Comparison of ENCODE assay signal across 7 cellular contexts in genomic region chr7:21344900-21345299, GRCh38.
DNase-seq lines count a peak whose midpoint lies in the region; ATAC-seq, FAIRE-seq and TF ChIP-seq lines count a peak whose summit lies in the region.
"Not testable (repeated sequence)": the region's sequence is repeated elsewhere in the genome, so short reads cannot be mapped to it uniquely, and the experiment has no call there.

No MANE protein-coding gene starts in this region.

- TF ChIP-seq CTCF in GM12878 (IDR thresholded peaks at IDR 0.05 in 2 of 3, conservative IDR thresholded peaks at IDR 0.05 in 1 of 3; ENCODE audit: control insufficient read depth in 2 of 3, extremely low read depth in 1 of 3, insufficient read depth in 1 of 3, low read depth in 3 of 3, low read length in 3 of 3), result not testable (repeated sequence)

- not testable (repeated sequence) for H3K27me3 ChIP-seq in Karpas-422 (ENCODE audit: low read length); GM12878 (replicated peaks in 1 of 2; ENCODE audit: control insufficient read depth in 2 of 2, insufficient read depth in 2 of 2, low read length in 1 of 2); neuronal stem cell (ENCODE audit: control insufficient read depth in 3 of 3, insufficient read depth in 3 of 3, low read depth in 1 of 3, low read length in 3 of 3)

- TF ChIP-seq EP300 in GM12878 (IDR thresholded peaks at IDR 0.05; ENCODE audit: borderline replicate concordance in 1 of 2, control insufficient read depth in 1 of 2, low read depth in 2 of 2, low read length in 2 of 2), result not testable (repeated sequence)

- H3K4me1 ChIP-seq in Karpas-422 (ENCODE audit: low read length), result not testable (repeated sequence)
- H3K4me1 ChIP-seq in GM12878 (ENCODE audit: control insufficient read depth, insufficient read depth, low read length) (peaks cover 27% of the 10 kb centered on the region), neuronal stem cell (ENCODE audit: control insufficient read depth in 2 of 2, insufficient read depth in 1 of 2, low read depth in 1 of 2, low read length in 2 of 2) (peaks cover 0 to 10% of the 10 kb centered on the region in 2 donors)

- H3K18ac ChIP-seq in neuronal stem cell (ENCODE audit: low read length), result peak overlapping the region; percentile 71

- not testable (repeated sequence) for BruUV-seq in GM12878 (replicated peaks; lab: Mats Ljungman, UMichigan)

- not testable (repeated sequence) for H3K4me2 ChIP-seq in Karpas-422 (ENCODE audit: low read depth, low read length, poor library complexity, severe bottlenecking); GM12878 (ENCODE audit: control insufficient read depth, insufficient read depth); neuronal stem cell (ENCODE audit: insufficient read depth, low read length, poor library complexity, severe bottlenecking)

- peak overlapping the region; percentile 54 for H2BK15ac ChIP-seq in neuronal stem cell (ENCODE audit: low read length)

- FAIRE-seq in GM12878 (lab: Jason Lieb, UNC), result not testable (repeated sequence)

- not testable (repeated sequence) for H3K27ac ChIP-seq in Karpas-422 (ENCODE audit: low read length); neuronal stem cell (replicated peaks; ENCODE audit: low read length)
- H3K27ac ChIP-seq in GM12878 (ENCODE audit: control insufficient read depth, insufficient read depth), result peak overlapping the region; percentile 83

- not testable (repeated sequence) for H3K9ac ChIP-seq in Karpas-422 (ENCODE audit: low read length); GM12878 (ENCODE audit: control insufficient read depth, insufficient read depth, low read length); neuronal stem cell (ENCODE audit: low read depth, low read length, poor library complexity)

- H3K14ac ChIP-seq in neuronal stem cell (ENCODE audit: low read length), result peak overlapping the region; percentile 71

- not testable (repeated sequence) for H3K23ac ChIP-seq in neuronal stem cell (ENCODE audit: low read depth, low read length, poor library complexity)

- peak overlapping the region; percentile 53 for H2BK5ac ChIP-seq in neuronal stem cell (ENCODE audit: low read length)

- H2BK12ac ChIP-seq in neuronal stem cell (ENCODE audit: low read length), result not testable (repeated sequence)

- SMC1A ChIA-PET in GM12878 (lab: Charles Lee; ENCODE audit: uncharacterized antibody, unreplicated experiment), result interaction anchor here (0.7 to 4.4 kb wide), 18 partner anchors 8 to 139 kb away, joined by 3 to 34 read pairs (median 5); no protein-coding TSS in a partner anchor

- DNase-seq in Daoy (ENCODE audit: low read depth) (peak; percentile 32), Karpas-422 (peak; percentile 25)
- DNase-seq in GM12878 (ENCODE audit: low read depth, low spot score); left colon; neuronal stem cell (ENCODE audit: low spot score): not testable (repeated sequence)

- H4K20me1 ChIP-seq in Karpas-422 (ENCODE audit: insufficient read depth, low read depth, low read length); GM12878 (ENCODE audit: control insufficient read depth, insufficient read depth): not testable (repeated sequence)

- in situ Hi-C loops in GM12878 (cut with MboI), result not testable (repeated sequence)

- 53% methylated on average over 7 of the region's 7 CpGs for WGBS in GM12878 (ENCODE audit: insufficient coverage, insufficient replicate concordance, low lambda C conversion rate, missing lambda C conversion rate)
- no CpG with 5 or more reads among the region's 7 CpGs for WGBS in neuronal stem cell (ENCODE audit: extremely low coverage in 2 of 2, insufficient read length in 2 of 2, insufficient replicate concordance in 1 of 2), 2 donors

- not testable (repeated sequence) for H2AFZ ChIP-seq in Karpas-422 (ENCODE audit: low read length); neuronal stem cell (ENCODE audit: low read length)
- H2AFZ ChIP-seq in GM12878 (ENCODE audit: control insufficient read depth, low read depth, low read length), result peak overlapping the region; percentile 54; the same call in 1 of the 2 replicates

- not testable (repeated sequence) for TF ChIP-seq RAD21 in GM12878 (IDR thresholded peaks at IDR 0.05; ENCODE audit: insufficient read depth, low read depth, low read length)

- intact Hi-C loops in GM12878 (cut with micrococcal nuclease; ENCODE audit: unreplicated experiment); left colon (cut with DNase I, micrococcal nuclease): not testable (repeated sequence)

- H3K9me2 ChIP-seq in Karpas-422 (replicated peaks; ENCODE audit: insufficient read depth, low read length), result not testable (repeated sequence)

- POLR2A ChIA-PET in GM12878 (lab: Charles Lee), result interaction anchor here (1.0 to 1.7 kb wide), 4 partner anchors 8 to 84 kb away, joined by 3 to 5 read pairs (median 4); no protein-coding TSS in a partner anchor

- RAD21 ChIA-PET in GM12878 (lab: Charles Lee; ENCODE audit: unreplicated experiment), result interaction anchor here (0.7 to 2.4 kb wide), 15 partner anchors 8 to 88 kb away, joined by 3 to 18 read pairs (median 5); partner anchors contain the start of gene SP4

- not testable (repeated sequence) for H3K4me3 ChIP-seq in Karpas-422 (ENCODE audit: low read length); GM12878; neuronal stem cell (ENCODE audit: low read length in 2 of 2)

- H2BK120ac ChIP-seq in neuronal stem cell (ENCODE audit: low read depth, low read length), result not testable (repeated sequence)

- not testable (repeated sequence) for H4K91ac ChIP-seq in neuronal stem cell (ENCODE audit: low read depth, low read length, poor library complexity)

- H3K4ac ChIP-seq in neuronal stem cell (ENCODE audit: low read length), result not testable (repeated sequence)

- not testable (repeated sequence) for TF ChIP-seq POLR2A in GM12878 (IDR thresholded peaks at IDR 0.05; ENCODE audit: low read depth, low read length)

- ATAC-seq in GM18511 (IDR thresholded peaks at IDR 0.05; ENCODE audit: unreplicated experiment) (peak; percentile 25), HG02798 (IDR thresholded peaks at IDR 0.05; ENCODE audit: poor library complexity, unreplicated experiment) (peak; percentile 6), GM12878 (peak; percentile 36; the same call in 2 of the 3 replicates), left colon (peak; percentile 71)

- H3K9me3 ChIP-seq in Karpas-422 (ENCODE audit: low read length); GM12878 (replicated peaks; ENCODE audit: control insufficient read depth, insufficient read depth, low read length); neuronal stem cell (replicated peaks in 1 of 2; ENCODE audit: control insufficient read depth in 2 of 2, insufficient read depth in 1 of 2, low read depth in 1 of 2, low read length in 2 of 2): not testable (repeated sequence)

- CTCF ChIA-PET in GM12878 (lab: Yijun Ruan, JAX), result interaction anchor here (0.9 to 1.8 kb wide), 7 partner anchors 12 to 89 kb away, joined by 3 to 6 read pairs (median 4); no protein-coding TSS in a partner anchor

- not testable (repeated sequence) for H2AK5ac ChIP-seq in neuronal stem cell (ENCODE audit: low read depth, low read length)

- not testable (repeated sequence) for H3K36me3 ChIP-seq in Karpas-422 (ENCODE audit: insufficient read depth, low read length); GM12878 (ENCODE audit: control insufficient read depth in 2 of 2, insufficient read depth in 2 of 2, low read length in 1 of 2); neuronal stem cell (replicated peaks in 1 of 2; ENCODE audit: control insufficient read depth in 2 of 2, insufficient read depth in 2 of 2, low read length in 2 of 2)

- H3K79me1 ChIP-seq in neuronal stem cell (ENCODE audit: low read depth, low read length), result not testable (repeated sequence)

- H4K8ac ChIP-seq in neuronal stem cell (ENCODE audit: low read depth, low read length), result not testable (repeated sequence)

- not testable (repeated sequence) for H3K79me2 ChIP-seq in Karpas-422 (ENCODE audit: low read length); GM12878 (ENCODE audit: control insufficient read depth, insufficient read depth, low read length)

TF ChIP-seq in GM12878, 131 proteins besides CTCF, POLR2A, EP300 and RAD21:
- peak; percentile 8 for TF ChIP-seq CUX1 (IDR thresholded peaks at IDR 0.05; ENCODE audit: insufficient replicate concordance, low read depth, low read length)
TF ChIP-seq in GM12878: peak in this region for 1; not testable (repeated sequence) for 130.

Comparison
In these comparisons a context has a peak if more than half of its experiments do, and no peak if none do; other contexts are left out.
1. ATAC-seq: peak in every context shown above with its lines; median percentile 71 in left colon; 36 in GM12878; 25 in GM18511; 6 in HG02798.